Comparison of ENCODE assay signal across 8 cellular contexts in the genomic region with DNA sequence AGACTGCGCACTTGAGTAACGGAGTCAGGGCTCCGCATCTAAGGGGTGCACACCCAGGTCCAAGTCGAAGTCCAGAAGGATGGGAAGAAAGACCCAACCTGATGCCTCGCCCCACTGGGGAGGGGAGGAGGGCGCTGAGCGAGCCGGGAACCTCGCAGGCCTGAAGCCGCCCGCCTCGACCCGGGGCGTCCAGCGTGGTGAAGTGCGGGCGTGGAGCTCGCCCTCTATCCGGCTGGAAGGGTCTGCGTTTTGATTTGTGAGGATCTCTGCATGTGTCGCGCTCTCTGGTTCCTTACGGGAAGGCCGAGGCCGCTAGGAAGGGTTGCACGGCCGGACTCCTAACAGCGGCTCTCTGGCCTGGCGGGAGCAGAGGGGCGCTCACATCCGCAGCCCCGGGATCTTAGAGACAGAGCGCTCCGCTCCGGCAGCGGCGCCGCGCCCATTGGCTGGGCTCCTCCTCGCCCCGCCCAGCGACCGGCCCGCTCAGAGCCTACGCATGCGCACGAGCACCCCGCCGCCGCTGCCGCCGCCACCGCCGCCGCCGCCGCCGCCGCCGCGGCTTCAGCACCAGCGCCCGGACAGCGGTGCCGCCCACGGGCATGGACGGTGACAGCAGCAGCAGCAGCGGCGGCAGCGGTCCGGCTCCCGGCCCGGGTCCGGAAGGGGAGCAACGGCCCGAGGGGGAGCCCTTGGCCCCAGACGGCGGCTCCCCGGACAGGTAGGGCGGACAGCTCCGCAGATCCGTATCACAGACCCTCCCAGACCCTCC. TPM values are rescaled to one million over a fixed set of nuclear protein-coding genes. Genes with fewer than 3 reads are reported as not detected.
DNase-seq lines count a peak whose midpoint lies in the region; TF ChIP-seq lines count a peak whose summit lies in the region.

A gene with protein sequence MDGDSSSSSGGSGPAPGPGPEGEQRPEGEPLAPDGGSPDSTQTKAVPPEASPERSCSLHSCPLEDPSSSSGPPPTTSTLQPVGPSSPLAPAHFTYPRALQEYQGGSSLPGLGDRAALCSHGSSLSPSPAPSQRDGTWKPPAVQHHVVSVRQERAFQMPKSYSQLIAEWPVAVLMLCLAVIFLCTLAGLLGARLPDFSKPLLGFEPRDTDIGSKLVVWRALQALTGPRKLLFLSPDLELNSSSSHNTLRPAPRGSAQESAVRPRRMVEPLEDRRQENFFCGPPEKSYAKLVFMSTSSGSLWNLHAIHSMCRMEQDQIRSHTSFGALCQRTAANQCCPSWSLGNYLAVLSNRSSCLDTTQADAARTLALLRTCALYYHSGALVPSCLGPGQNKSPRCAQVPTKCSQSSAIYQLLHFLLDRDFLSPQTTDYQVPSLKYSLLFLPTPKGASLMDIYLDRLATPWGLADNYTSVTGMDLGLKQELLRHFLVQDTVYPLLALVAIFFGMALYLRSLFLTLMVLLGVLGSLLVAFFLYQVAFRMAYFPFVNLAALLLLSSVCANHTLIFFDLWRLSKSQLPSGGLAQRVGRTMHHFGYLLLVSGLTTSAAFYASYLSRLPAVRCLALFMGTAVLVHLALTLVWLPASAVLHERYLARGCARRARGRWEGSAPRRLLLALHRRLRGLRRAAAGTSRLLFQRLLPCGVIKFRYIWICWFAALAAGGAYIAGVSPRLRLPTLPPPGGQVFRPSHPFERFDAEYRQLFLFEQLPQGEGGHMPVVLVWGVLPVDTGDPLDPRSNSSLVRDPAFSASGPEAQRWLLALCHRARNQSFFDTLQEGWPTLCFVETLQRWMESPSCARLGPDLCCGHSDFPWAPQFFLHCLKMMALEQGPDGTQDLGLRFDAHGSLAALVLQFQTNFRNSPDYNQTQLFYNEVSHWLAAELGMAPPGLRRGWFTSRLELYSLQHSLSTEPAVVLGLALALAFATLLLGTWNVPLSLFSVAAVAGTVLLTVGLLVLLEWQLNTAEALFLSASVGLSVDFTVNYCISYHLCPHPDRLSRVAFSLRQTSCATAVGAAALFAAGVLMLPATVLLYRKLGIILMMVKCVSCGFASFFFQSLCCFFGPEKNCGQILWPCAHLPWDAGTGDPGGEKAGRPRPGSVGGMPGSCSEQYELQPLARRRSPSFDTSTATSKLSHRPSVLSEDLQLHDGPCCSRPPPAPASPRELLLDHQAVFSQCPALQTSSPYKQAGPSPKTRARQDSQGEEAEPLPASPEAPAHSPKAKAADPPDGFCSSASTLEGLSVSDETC (N-terminal part only) (plus strand): TSS at position 497 of the 769 bp plus-strand sequence. CDS start 103 bp downstream, at position 600.

- H3K36me3 ChIP-seq in H7 (replicated peaks; ENCODE audit: control insufficient read depth, insufficient read depth, low read length) (no peaks in the 10 kb centered on the region), Loucy (ENCODE audit: insufficient read depth, low read length) (no peaks in the 10 kb centered on the region), SJCRH30 (no peaks in the 10 kb centered on the region)

- no peak within 1 kb of the TSS for H3K9ac ChIP-seq in Loucy (ENCODE audit: low read depth, low read length, poor library complexity, severe bottlenecking)

- no peaks in the 10 kb centered on the region for H3K9me2 ChIP-seq in Loucy (replicated peaks; ENCODE audit: low read depth, low read length)

- peak within 1 kb of the TSS; percentile 56 for H3K4me3 ChIP-seq in H7 (ENCODE audit: insufficient read depth, low read depth, low read length)
- H3K4me3 ChIP-seq in Loucy (ENCODE audit: low read length, poor library complexity, severe bottlenecking), result peak within 1 kb of the TSS; percentile 76
- H3K4me3 ChIP-seq in SJCRH30, result peak within 1 kb of the TSS; percentile 56
- H3K4me3 ChIP-seq in foreskin fibroblast (ENCODE audit: low read depth in 1 of 2, low read length in 2 of 2), result peak within 1 kb of the TSS; percentile 40 to 59

- H4K20me1 ChIP-seq in Loucy (ENCODE audit: insufficient read depth, low read length, poor library complexity, severe bottlenecking), result no peaks in the 10 kb centered on the region

- no peaks in the 10 kb centered on the region for H3K36me3 Mint-ChIP-seq in neural crest cell (ENCODE audit: low read depth)
- peaks cover 4% of the 10 kb centered on the region for H3K36me3 Mint-ChIP-seq in stimulated activated naive CD8-positive, alpha-beta T cell treated with anti-CD3 and anti-CD28 coated beads, Interleukin-15, Interleukin-2, amounts not matched to agents 100 ng/mL and 50 ng/mL, for 24 hours (ENCODE audit: low read depth)

- DNase-seq in EH (ENCODE audit: low read depth), result peak; percentile 86
- DNase-seq in H7, result peak; percentile 100
- peak; percentile 85 to 92 for DNase-seq in SJCRH30
- DNase-seq in activated gamma-delta T cell treated with Interleukin-2 at 50 U/mL for 16 hours, result peak; percentile 84
- peak; percentile 62 to 92 for DNase-seq in foreskin fibroblast
- peak; percentile 92 for DNase-seq in neural crest cell (ENCODE audit: low read depth, low spot score)

- no peak for TF ChIP-seq CTCF in Loucy (conservative IDR thresholded peaks at IDR 0.05; ENCODE audit: low read length)
- TF ChIP-seq CTCF in foreskin fibroblast (IDR thresholded peaks at IDR 0.05; ENCODE audit: low read depth, low read length), result no peak
- no peak for TF ChIP-seq CTCF in neural crest cell (conservative IDR thresholded peaks at IDR 0.05)

- H3K27me3 ChIP-seq in H7 (ENCODE audit: control insufficient read depth, insufficient read depth, low read length) (peaks cover 21% of the 10 kb centered on the region), Loucy (ENCODE audit: insufficient read depth, low read length, poor library complexity, severe bottlenecking) (no peaks in the 10 kb centered on the region), SJCRH30 (peaks cover 5% of the 10 kb centered on the region; the same call in 1 of the 2 replicates)

- H2AFZ ChIP-seq in Loucy (ENCODE audit: low read length), result peak within 1 kb of the TSS; percentile 94

- H3K9me3 ChIP-seq in Loucy (ENCODE audit: insufficient read depth, low read depth, low read length) (no peaks in the 10 kb centered on the region), SJCRH30 (replicated peaks) (no peaks in the 10 kb centered on the region)

- H3K4me1 Mint-ChIP-seq in neural crest cell, result peaks cover 28% of the 10 kb centered on the region
- peaks cover 10% of the 10 kb centered on the region for H3K4me1 Mint-ChIP-seq in stimulated activated naive CD8-positive, alpha-beta T cell treated with anti-CD3 and anti-CD28 coated beads, Interleukin-15, Interleukin-2, amounts not matched to agents 100 ng/mL and 50 ng/mL, for 24 hours (ENCODE audit: low read depth)

- H3K9me3 Mint-ChIP-seq in neural crest cell, result no peaks in the 10 kb centered on the region
- no peaks in the 10 kb centered on the region for H3K9me3 Mint-ChIP-seq in stimulated activated naive CD8-positive, alpha-beta T cell treated with anti-CD3 and anti-CD28 coated beads, Interleukin-15, Interleukin-2, amounts not matched to agents 100 ng/mL and 50 ng/mL, for 24 hours

- peak within 1 kb of the TSS; percentile 84 for H3K4me3 Mint-ChIP-seq in neural crest cell
- peak within 1 kb of the TSS; percentile 78 for H3K4me3 Mint-ChIP-seq in stimulated activated naive CD8-positive, alpha-beta T cell treated with anti-CD3 and anti-CD28 coated beads, Interleukin-15, Interleukin-2, amounts not matched to agents 100 ng/mL and 50 ng/mL, for 24 hours

- H3K27ac ChIP-seq in SJCRH30, result no peak within 1 kb of the TSS

- no peaks in the 10 kb centered on the region for H3K79me2 ChIP-seq in Loucy (ENCODE audit: insufficient read depth, low read length)

- H3K4me1 ChIP-seq in Loucy (ENCODE audit: insufficient read depth, low read length, poor library complexity, severe bottlenecking) (peaks cover 23% of the 10 kb centered on the region), SJCRH30 (peaks cover 7% of the 10 kb centered on the region; the same call in 1 of the 2 replicates)

- peak within 1 kb of the TSS; percentile 85 for H3K4me2 ChIP-seq in Loucy (ENCODE audit: low read depth, low read length, poor library complexity, severe bottlenecking)

- peaks cover 26% of the 10 kb centered on the region for H3K27me3 Mint-ChIP-seq in neural crest cell (ENCODE audit: low read depth)
- peaks cover 3% of the 10 kb centered on the region for H3K27me3 Mint-ChIP-seq in stimulated activated naive CD8-positive, alpha-beta T cell treated with anti-CD3 and anti-CD28 coated beads, Interleukin-15, Interleukin-2, amounts not matched to agents 100 ng/mL and 50 ng/mL, for 24 hours

- H3K27ac Mint-ChIP-seq in neural crest cell (ENCODE audit: unreplicated experiment), result no peak within 1 kb of the TSS
- no peak within 1 kb of the TSS for H3K27ac Mint-ChIP-seq in stimulated activated naive CD8-positive, alpha-beta T cell treated with anti-CD3 and anti-CD28 coated beads, Interleukin-15, Interleukin-2, amounts not matched to agents 100 ng/mL and 50 ng/mL, for 24 hours

- H3F3A ChIP-seq in Loucy (ENCODE audit: low read depth), result no peaks in the 10 kb centered on the region

RNA-seq across cellular contexts. Expression of the gene that starts here (rescaled TPM):
- total RNA-seq in H7 (2014; rRNA removed; shearing (Covaris generic)), result 0.04 and 0.52 TPM in 2 replicates
- 0.22 and 0.38 TPM in 2 replicates for total RNA-seq in SJCRH30 (2014; rRNA removed; shearing (Covaris generic))
- total RNA-seq in neural crest cell, result 2.0 and 3.1 TPM in 2 replicates

Comparison
In these comparisons a context has a peak if more than half of its experiments do, and no peak if none do; other contexts are left out.
1. Peak in DNase-seq and H3K4me3 ChIP-seq in H7; RNA of the gene not detected or under 1 TPM.
2. Peak in DNase-seq and H3K4me3 ChIP-seq in SJCRH30; RNA of the gene not detected or under 1 TPM.